Comparison of ENCODE assay signal across 18 cellular contexts in the genomic region with DNA sequence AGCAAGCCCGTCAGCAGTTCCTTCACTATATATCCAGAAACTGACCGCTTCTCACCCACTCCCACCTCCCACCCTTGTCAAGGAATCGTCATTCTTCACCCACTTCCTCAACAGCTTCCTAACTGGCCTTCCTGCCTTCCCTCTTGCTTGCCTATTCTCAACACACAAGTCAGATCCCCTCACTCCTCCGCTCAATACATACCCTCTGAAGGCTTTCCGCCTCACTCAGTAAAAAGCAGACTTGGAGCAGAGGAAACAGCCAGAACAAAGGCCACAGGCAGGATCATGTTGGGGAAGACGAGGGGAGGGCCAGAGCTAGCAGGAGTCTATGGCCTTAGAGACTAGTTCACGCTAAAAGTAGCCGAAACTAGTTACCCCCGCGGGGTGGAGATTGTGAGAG. TPM values are rescaled to one million over a fixed set of nuclear protein-coding genes. Genes with fewer than 3 reads are reported as not detected.
DNase-seq lines count a peak whose midpoint lies in the region; ATAC-seq and TF ChIP-seq lines count a peak whose summit lies in the region.
"Had no signal": no experiment of that assay in that cellular context is flagged by ENCODE, and none has a peak within 500 bp of the region (broad histone marks: within the 10 kb centered on the region; RNA-seq: fewer than 3 reads in every experiment).

No MANE protein-coding gene starts in this region.

- no peak for DNase-seq in chondrocyte (ENCODE audit: low spot score)
- peak; percentile 25 for DNase-seq in iPS DF 6.9 (ENCODE audit: low read depth, low spot score)
- DNase-seq in ovary, result peak in 4 of 5 donors; percentile 47 to 56 (median 48)
- DNase-seq in GM19240 (ENCODE audit: insufficient read length, low spot score), result no peak
- DNase-seq: activated T-cell treated with anti-CD3 and anti-CD28 coated beads, Interleukin-2, amount 50 U/mL, for 24 hours; esophagus squamous epithelium; GDM1; NCI-H1105; pancreas; stimulated activated CD4-positive, alpha-beta T cell treated with anti-CD3 and anti-CD28 coated beads, Interleukin-4, amount 100 ng/mL, for 1 hour had no signal

- H3K9me3 ChIP-seq in HUES48 (ENCODE audit: control insufficient read depth, insufficient read depth, low read length), result no peaks in the 10 kb centered on the region
- H3K9me3 ChIP-seq in iPS DF 6.9 (ENCODE audit: control insufficient read depth, insufficient read depth, low read length), result no peaks in the 10 kb centered on the region
- no peaks in the 10 kb centered on the region for H3K9me3 ChIP-seq in ovary
- H3K9me3 ChIP-seq: esophagus squamous epithelium, pancreas had no signal

- intact Hi-C loops in ovary (cut with DNase I), result no loop called here

- H3K36me3 ChIP-seq in HUES48 (ENCODE audit: control insufficient read depth, insufficient read depth, low read length) (no peaks in the 10 kb centered on the region), iPS DF 6.9 (ENCODE audit: control insufficient read depth, insufficient read depth, low read length) (no peaks in the 10 kb centered on the region), ovary (no peaks in the 10 kb centered on the region)
- H3K36me3 ChIP-seq: esophagus squamous epithelium, pancreas had no signal

- H3K4me3 ChIP-seq in HUES48 (ENCODE audit: low read depth, low read length) (no peak overlapping the region), iPS DF 6.9 (ENCODE audit: low read length) (no peak overlapping the region), ovary (peak overlapping the region; percentile 5)
- H3K4me3 ChIP-seq: esophagus squamous epithelium, GM12878, pancreas, SK-N-MC had no signal

- H3K9ac ChIP-seq in HUES48 (ENCODE audit: low read depth, low read length), result no peak overlapping the region

- WGBS in iPS DF 6.9 (ENCODE audit: insufficient coverage, insufficient read length), result no CpG with 5 or more reads among the region's 10 CpGs
- WGBS in ovary, 3 donors, result 6 to 13% (median 7%) methylated on average over 10 of the region's 10 CpGs

- ATAC-seq in GM18511 (IDR thresholded peaks at IDR 0.05; ENCODE audit: unreplicated experiment) (no peak), HG02885 (IDR thresholded peaks at IDR 0.05; ENCODE audit: poor library complexity, unreplicated experiment) (no peak), GM21737 (IDR thresholded peaks at IDR 0.05; ENCODE audit: unreplicated experiment) (no peak)
- ATAC-seq: activated naive CD4-positive, alpha-beta T cell treated with anti-CD3 and anti-CD28 coated beads, Interleukin-2, amount 50 U/mL, for 72 hours; GM12878; Panc1; pancreas had no signal

- H3K4me1 Mint-ChIP-seq in chondrocyte (ENCODE audit: low read depth), result peaks cover 54% of the 10 kb centered on the region

- H3K27me3 Mint-ChIP-seq in chondrocyte (ENCODE audit: low read depth), result no peaks in the 10 kb centered on the region
- H3K27me3 Mint-ChIP-seq: activated T-cell treated with anti-CD3 and anti-CD28 coated beads, Interleukin-2, amount 50 U/mL, for 24 hours had no signal

- H3K27ac ChIP-seq in HUES48 (ENCODE audit: low read depth, low read length), result peak overlapping the region; percentile 69
- no peak overlapping the region for H3K27ac ChIP-seq in iPS DF 6.9 (ENCODE audit: low read length)
- peak overlapping the region; percentile 56 to 96 for H3K27ac ChIP-seq in ovary
- H3K27ac ChIP-seq: esophagus squamous epithelium, SK-N-MC had no signal

- peaks cover 34% of the 10 kb centered on the region for H3K4me1 ChIP-seq in HUES48 (ENCODE audit: control insufficient read depth, insufficient read depth, low read length)
- peaks cover 1% of the 10 kb centered on the region; the same call in 1 of the 2 replicates for H3K4me1 ChIP-seq in iPS DF 6.9 (ENCODE audit: control insufficient read depth, insufficient read depth, low read length)
- H3K4me1 ChIP-seq in ovary (ENCODE audit: insufficient read depth), result peaks cover 20% of the 10 kb centered on the region

- H3K36me3 Mint-ChIP-seq in chondrocyte (ENCODE audit: low read depth), result no peaks in the 10 kb centered on the region
- H3K36me3 Mint-ChIP-seq: activated naive CD4-positive, alpha-beta T cell treated with anti-CD3 and anti-CD28 coated beads, Interleukin-2, amount 50 U/mL, for 72 hours had no signal

- TF ChIP-seq EP300 in ovary (IDR thresholded peaks at IDR 0.05), result no peak

- no peak for TF ChIP-seq POLR2A in ovary (IDR thresholded peaks at IDR 0.05)

- no peak for TF ChIP-seq CTCF in chondrocyte (IDR thresholded peaks at IDR 0.05)
- no peak for TF ChIP-seq CTCF in ovary (IDR thresholded peaks at IDR 0.05)

- H3K27me3 ChIP-seq in HUES48 (ENCODE audit: control insufficient read depth, insufficient read depth, low read length), result no peaks in the 10 kb centered on the region
- H3K27me3 ChIP-seq in iPS DF 6.9 (ENCODE audit: control insufficient read depth, insufficient read depth, low read length), result no peaks in the 10 kb centered on the region
- H3K27me3 ChIP-seq in ovary, result no peaks in the 10 kb centered on the region
- H3K27me3 ChIP-seq: esophagus squamous epithelium, pancreas had no signal

- no peaks in the 10 kb centered on the region for H3K9me3 Mint-ChIP-seq in chondrocyte (ENCODE audit: low read depth)
- H3K9me3 Mint-ChIP-seq: activated naive CD4-positive, alpha-beta T cell treated with anti-CD3 and anti-CD28 coated beads, Interleukin-2, amount 50 U/mL, for 72 hours; activated T-cell treated with anti-CD3 and anti-CD28 coated beads, Interleukin-2, amount 50 U/mL, for 24 hours had no signal

- H3K4me3 Mint-ChIP-seq in chondrocyte (ENCODE audit: unreplicated experiment), result no peak overlapping the region
- H3K4me3 Mint-ChIP-seq: activated T-cell treated with anti-CD3 and anti-CD28 coated beads, Interleukin-2, amount 50 U/mL, for 24 hours had no signal

- peak overlapping the region; percentile 6 for H3K27ac Mint-ChIP-seq in chondrocyte (ENCODE audit: unreplicated experiment)
- H3K27ac Mint-ChIP-seq: activated naive CD4-positive, alpha-beta T cell treated with anti-CD3 and anti-CD28 coated beads, Interleukin-2, amount 50 U/mL, for 72 hours; activated T-cell treated with anti-CD3 and anti-CD28 coated beads, Interleukin-2, amount 50 U/mL, for 24 hours had no signal

RNA-seq across cellular contexts. Expression of a gene that starts 23.7 kb away (rescaled TPM):
- total RNA-seq in chondrocyte, result 19.6 to 25.9 TPM (median 21.3 TPM) in 3 replicates
- 10 to 100 TPM; 29.0 to 63.5 (median 37.8) TPM for total RNA-seq in ovary
- polyA plus RNA-seq in ovary, result 10 to 100 TPM; 30.5 to 40.3 TPM

RNA-seq across cellular contexts. Expression of a gene that starts 23.8 kb away (rescaled TPM):
- total RNA-seq in chondrocyte (26.3 to 34.9 TPM (median 30.2 TPM) in 3 replicates), ovary (10 to 100 TPM; 29.7 to 52.7 (median 43.9) TPM)
- 10 to 100 TPM; 21.2 to 32.3 TPM for polyA plus RNA-seq in ovary

Comparison
In these comparisons a context has a peak if more than half of its experiments do, and no peak if none do; other contexts are left out.
1. DNase-seq: peak in iPS DF 6.9 (single experiment) and ovary (4 of 5); none in chondrocyte (single experiment) and GM19240 (single experiment).